8 cellular contexts compared by ENCODE assay signal in genomic region chr6:156883497-156884252, GRCh38.
DNase-seq lines count a peak whose midpoint lies in the region; ATAC-seq, FAIRE-seq and TF ChIP-seq lines count a peak whose summit lies in the region.

No MANE protein-coding gene starts in this region.

- H3K4me3 ChIP-seq in GM12865 (ENCODE audit: low read depth, low read length) (no peak overlapping the region), LNCaP clone FGC (ENCODE audit: low read depth, low read length) (peak overlapping the region; percentile 40), bronchial epithelial cell (ENCODE audit: low read depth, low read length) (peak overlapping the region; percentile 23), adrenal gland (no peak overlapping the region)

- DNase-seq in GM12865 (ENCODE audit: low read depth), result peak; percentile 25
- DNase-seq in LNCaP clone FGC (ENCODE audit: low read depth), result peak; percentile 72
- DNase-seq in bronchial epithelial cell (ENCODE audit: low read depth), result peak; percentile 58
- no peak for DNase-seq in progenitor cell of endocrine pancreas (ENCODE audit: low spot score, unreplicated experiment)
- DNase-seq in adrenal gland, result no peak
- no peak for DNase-seq in HuH-7.5 (ENCODE audit: low spot score)
- DNase-seq in NK-92 treated with Interleukin-12 subunit alpha and Interleukin-12 subunit beta, amount 100 ng/mL, for 24 hours (lab: John Stamatoyannopoulos, UW), result no peak

- peaks cover 9 to 19% of the 10 kb centered on the region in 2 donors for H3K4me1 ChIP-seq in adrenal gland (replicated peaks in 1 of 2)

- no peak for ATAC-seq in HG02870 (IDR thresholded peaks at IDR 0.05; ENCODE audit: unreplicated experiment)

- intact Hi-C loops in adrenal gland (cut with DNase I), result no loop called here

- H3K4me1 Mint-ChIP-seq in progenitor cell of endocrine pancreas (ENCODE audit: low read depth), result peaks cover 34% of the 10 kb centered on the region

- H3K36me3 ChIP-seq in bronchial epithelial cell (ENCODE audit: control insufficient read depth, insufficient read depth, low read length) (no peaks in the 10 kb centered on the region), adrenal gland (replicated peaks in 1 of 2) (no peaks in the 10 kb centered on the region)

- H3K27me3 Mint-ChIP-seq in progenitor cell of endocrine pancreas, result no peaks in the 10 kb centered on the region

- H3K27me3 ChIP-seq in bronchial epithelial cell (ENCODE audit: control insufficient read depth, insufficient read depth, low read length), result no peaks in the 10 kb centered on the region
- H3K27me3 ChIP-seq in adrenal gland, result no peaks in the 10 kb centered on the region

- TF ChIP-seq POLR2A in adrenal gland (IDR thresholded peaks at IDR 0.05), result no peak

- H3K9me3 ChIP-seq in adrenal gland (replicated peaks in 1 of 3), result no peaks in the 10 kb centered on the region

- no peaks in the 10 kb centered on the region for H3K36me3 Mint-ChIP-seq in progenitor cell of endocrine pancreas (ENCODE audit: insufficient read depth)

- no peak overlapping the region for H3K4me3 Mint-ChIP-seq in progenitor cell of endocrine pancreas (ENCODE audit: low read depth)

- no peak overlapping the region for H3K27ac ChIP-seq in adrenal gland

- no peaks in the 10 kb centered on the region for H3K9me3 Mint-ChIP-seq in progenitor cell of endocrine pancreas (ENCODE audit: low read depth)

- WGBS in adrenal gland, 4 donors, result 62 to 68% (median 67%) methylated on average over 14 of the region's 14 CpGs

- no peak for FAIRE-seq in bronchial epithelial cell (lab: Jason Lieb, UNC)

- H3K27ac Mint-ChIP-seq in progenitor cell of endocrine pancreas, result peak overlapping the region; percentile 43

- TF ChIP-seq CTCF in GM12865 (IDR thresholded peaks at IDR 0.05; ENCODE audit: insufficient read depth, low read depth, low read length, missing control alignments) (no peak), LNCaP clone FGC (IDR thresholded peaks at IDR 0.05; ENCODE audit: control insufficient read depth, extremely low read depth, insufficient read depth) (no peak), bronchial epithelial cell (IDR thresholded peaks at IDR 0.05; ENCODE audit: insufficient read depth, low read length, severe bottlenecking) (no peak), progenitor cell of endocrine pancreas (IDR thresholded peaks at IDR 0.05; ENCODE audit: unreplicated experiment) (no peak), adrenal gland (IDR thresholded peaks at IDR 0.05) (no peak)

Comparison
In these comparisons a context has a peak if more than half of its experiments do, and no peak if none do; other contexts are left out.
1. DNase-seq: peak in GM12865 (single experiment), LNCaP clone FGC (single experiment) and bronchial epithelial cell (single experiment); none in progenitor cell of endocrine pancreas (single experiment), adrenal gland (0 of 7), HuH-7.5 (single experiment) and NK-92 treated with Interleukin-12 subunit alpha and Interleukin-12 subunit beta, amount 100 ng/mL, for 24 hours (single experiment).
2. H3K4me3 ChIP-seq: peak in LNCaP clone FGC (single experiment) and bronchial epithelial cell (single experiment); none in GM12865 (single experiment) and adrenal gland (0 of 4).